Comparison of ENCODE assay signal across 8 cellular contexts in genomic region chr6:31794866-31795615, GRCh38. TPM values are rescaled to one million over a fixed set of nuclear protein-coding genes. Genes with fewer than 3 reads are reported as not detected.
A peak's percentile ranks its signal among the peaks of the same experiment; 100 is the strongest.
DNase-seq lines count a peak whose midpoint lies in the region; ATAC-seq and TF ChIP-seq lines count a peak whose summit lies in the region.

No MANE protein-coding gene starts in this region.

- peak overlapping the region; percentile 98 for H2AFZ ChIP-seq in trophoblast cell (ENCODE audit: insufficient read depth, low read length, poor library complexity)

- H3K27ac Mint-ChIP-seq in activated CD4-positive, alpha-beta memory T cell treated with anti-CD3 and anti-CD28 coated beads, Interleukin-2, amount 10 ng/mL, durations not matched to agents 7 days and 5 days: peak overlapping the region; percentile 97

- no peaks in the 10 kb centered on the region for H3K9me3 Mint-ChIP-seq in activated CD4-positive, alpha-beta memory T cell treated with anti-CD3 and anti-CD28 coated beads, Interleukin-2, amount 10 ng/mL, durations not matched to agents 7 days and 5 days

- 0% methylated on average over 11 to 12 of the region's 44 CpGs for WGBS in gastroesophageal sphincter (ENCODE audit: low coverage in 1 of 2), 2 donors
- WGBS in trophoblast cell (ENCODE audit: extremely low coverage, insufficient coverage, insufficient read length): no CpG with 5 or more reads among the region's 44 CpGs

- H4K12ac ChIP-seq in trophoblast cell (ENCODE audit: low read depth, low read length): peak overlapping the region; percentile 90

- H3K4me1 Mint-ChIP-seq in activated CD4-positive, alpha-beta memory T cell treated with anti-CD3 and anti-CD28 coated beads, Interleukin-2, amount 10 ng/mL, durations not matched to agents 7 days and 5 days: peaks cover 61% of the 10 kb centered on the region

- peaks cover 12% of the 10 kb centered on the region for H3K79me1 ChIP-seq in trophoblast cell (ENCODE audit: low read length)

- no peaks in the 10 kb centered on the region for H3K9me3 ChIP-seq in gastroesophageal sphincter
- H3K9me3 ChIP-seq in trophoblast cell (ENCODE audit: insufficient read depth, low read depth, low read length): no peaks in the 10 kb centered on the region

- peak overlapping the region; percentile 89 for H3K4me3 Mint-ChIP-seq in activated CD4-positive, alpha-beta memory T cell treated with anti-CD3 and anti-CD28 coated beads, Interleukin-2, amount 10 ng/mL, durations not matched to agents 7 days and 5 days

- no peak for TF ChIP-seq CTCF in gastroesophageal sphincter (IDR thresholded peaks at IDR 0.05)

- no peaks in the 10 kb centered on the region for H3K27me3 Mint-ChIP-seq in activated CD4-positive, alpha-beta memory T cell treated with anti-CD3 and anti-CD28 coated beads, Interleukin-2, amount 10 ng/mL, durations not matched to agents 7 days and 5 days

- H4K8ac ChIP-seq in trophoblast cell (ENCODE audit: low read depth, low read length): peak overlapping the region; percentile 98

- DNase-seq in NCI-H748 (lab: John Stamatoyannopoulos, UW; ENCODE audit: unreplicated experiment) (peak; percentile 54), NCI-H748 treated with DMSO at 0.1 percent for 48 hours (lab: John Stamatoyannopoulos, UW) (no peak), trophoblast cell (peak; percentile 61 to 66), SW480 (ENCODE audit: low spot score) (no peak)
- no peak for DNase-seq in activated CD4-positive, alpha-beta memory T cell treated with anti-CD3 and anti-CD28 coated beads, Interleukin-2, amount 10 ng/mL, durations not matched to agents 7 days and 5 days

- ATAC-seq in HG03045 (IDR thresholded peaks at IDR 0.05; ENCODE audit: unreplicated experiment): peak; percentile 16
- ATAC-seq in gastroesophageal sphincter: no peak
- no peak for ATAC-seq in HG02884 (IDR thresholded peaks at IDR 0.05; ENCODE audit: unreplicated experiment)

- peaks cover 0 to 22% (median 12%) of the 10 kb centered on the region in 3 donors for H3K4me1 ChIP-seq in gastroesophageal sphincter
- H3K4me1 ChIP-seq in trophoblast cell (ENCODE audit: control insufficient read depth in 1 of 2, insufficient read depth in 2 of 2, low read length in 2 of 2): peaks cover 5 to 9% of the 10 kb centered on the region in 2 experiments

- H3K27ac ChIP-seq in gastroesophageal sphincter: peak overlapping the region; percentile 65 to 97 (median 96)
- peak overlapping the region; percentile 96 for H3K27ac ChIP-seq in trophoblast cell (ENCODE audit: low read depth, low read length)

- POLR2A ChIA-PET in activated CD4-positive, alpha-beta memory T cell treated with anti-CD3 and anti-CD28 coated beads, Interleukin-2, amount 10 ng/mL, durations not matched to agents 7 days and 5 days (lab: Charles Lee): interaction anchor here (0.6 to 7.4 kb wide), 26 partner anchors 10 to 219 kb away, joined by 3 to 104 read pairs (median 6); partner anchors contain the start of genes BAG6, CLIC1, DDAH2 and DXO

- peak overlapping the region; percentile 89 for H3K9ac ChIP-seq in trophoblast cell (ENCODE audit: low read length)

- no peak for TF ChIP-seq EP300 in gastroesophageal sphincter (IDR thresholded peaks at IDR 0.05)

- peak overlapping the region; percentile 63 to 66 for H3K4me3 ChIP-seq in gastroesophageal sphincter
- peak overlapping the region; percentile 85 for H3K4me3 ChIP-seq in trophoblast cell (ENCODE audit: low read depth, low read length)

- H2BK12ac ChIP-seq in trophoblast cell (ENCODE audit: low read length): no peak overlapping the region

- H3K27me3 ChIP-seq in gastroesophageal sphincter (no peaks in the 10 kb centered on the region), trophoblast cell (ENCODE audit: insufficient read depth, low read length) (no peaks in the 10 kb centered on the region)

- TF ChIP-seq POLR2A in gastroesophageal sphincter (IDR thresholded peaks at IDR 0.05): peak in 1 of 2 donors; percentile 28

- peak overlapping the region; percentile 98 for H3K18ac ChIP-seq in trophoblast cell (ENCODE audit: low read length)

- CTCF ChIA-PET in activated CD4-positive, alpha-beta memory T cell treated with anti-CD3 and anti-CD28 coated beads, Interleukin-2, amount 10 ng/mL, durations not matched to agents 7 days and 5 days (lab: Charles Lee): interaction anchor here (0.9 to 4.1 kb wide), 10 partner anchors 8 to 128 kb away, joined by 3 to 25 read pairs (median 8); partner anchors contain the start of genes HSPA1A, HSPA1L, LSM2 and MSH5

- H3K4me2 ChIP-seq in trophoblast cell (ENCODE audit: low read length): peak overlapping the region; percentile 97

- H2BK120ac ChIP-seq in trophoblast cell (ENCODE audit: insufficient read depth, low read length, poor library complexity): peak overlapping the region; percentile 97

- peak overlapping the region; percentile 99 for H2BK5ac ChIP-seq in trophoblast cell (ENCODE audit: low read depth, low read length, poor library complexity)

- H4K91ac ChIP-seq in trophoblast cell (ENCODE audit: low read depth, low read length): peak overlapping the region; percentile 99

- peak overlapping the region; percentile 75 for H2AK5ac ChIP-seq in trophoblast cell (ENCODE audit: low read length)

- H3K14ac ChIP-seq in trophoblast cell (ENCODE audit: low read length): peak overlapping the region; percentile 99

- H3K36me3 ChIP-seq in gastroesophageal sphincter (peaks cover 0 to 39% of the 10 kb centered on the region in 2 donors), trophoblast cell (ENCODE audit: control insufficient read depth in 1 of 2, insufficient read depth in 2 of 2, low read length in 2 of 2) (peaks cover 16 to 19% of the 10 kb centered on the region in 2 experiments)

- H3K79me2 ChIP-seq in trophoblast cell (ENCODE audit: control insufficient read depth, insufficient read depth, low read length, poor library complexity): peaks cover 13% of the 10 kb centered on the region

- peak overlapping the region; percentile 93 for H3K4ac ChIP-seq in trophoblast cell (ENCODE audit: low read depth, low read length)

- H3K23ac ChIP-seq in trophoblast cell (ENCODE audit: low read length): no peak overlapping the region

- peaks cover 41% of the 10 kb centered on the region for H3K36me3 Mint-ChIP-seq in activated CD4-positive, alpha-beta memory T cell treated with anti-CD3 and anti-CD28 coated beads, Interleukin-2, amount 10 ng/mL, durations not matched to agents 7 days and 5 days (ENCODE audit: low read depth)

RNA-seq across cellular contexts. Expression of gene VARS1, which starts 0.5 kb away (rescaled TPM):
- total RNA-seq in activated CD4-positive, alpha-beta memory T cell treated with anti-CD3 and anti-CD28 coated beads, Interleukin-2, amount 10 ng/mL, durations not matched to agents 7 days and 5 days: 10 to 100 TPM; 84.1 to 88.4 TPM
- 10 to 100 TPM; 25.4 to 50.6 (median 29.9) TPM for total RNA-seq in gastroesophageal sphincter
- polyA plus RNA-seq in trophoblast cell (2013): 39.7 and 43.2 TPM in 2 replicates

RNA-seq across cellular contexts. Expression of gene LSM2, which starts 11.7 kb away (rescaled TPM):
- 100 to 1,000 TPM; 100 to 108 TPM for total RNA-seq in activated CD4-positive, alpha-beta memory T cell treated with anti-CD3 and anti-CD28 coated beads, Interleukin-2, amount 10 ng/mL, durations not matched to agents 7 days and 5 days
- total RNA-seq in gastroesophageal sphincter: 10 to 100 TPM; 18.0 to 31.7 (median 28.5) TPM
- polyA plus RNA-seq in trophoblast cell (2013): 109 and 111 TPM in 2 replicates

RNA-seq across cellular contexts. Expression of gene VWA7, which starts 17.9 kb away (rescaled TPM):
- 10 to 100 TPM; 11.0 to 12.2 TPM for total RNA-seq in activated CD4-positive, alpha-beta memory T cell treated with anti-CD3 and anti-CD28 coated beads, Interleukin-2, amount 10 ng/mL, durations not matched to agents 7 days and 5 days
- total RNA-seq in gastroesophageal sphincter: under 1 TPM; 0.12 to 0.54 (median 0.31) TPM
- 0.36 and 0.56 TPM in 2 replicates for polyA plus RNA-seq in trophoblast cell (2013)

RNA-seq across cellular contexts. Expression of gene HSPA1L, which starts 20.0 kb away (rescaled TPM):
- 1 to 10 TPM; 2.8 to 3.0 TPM for total RNA-seq in activated CD4-positive, alpha-beta memory T cell treated with anti-CD3 and anti-CD28 coated beads, Interleukin-2, amount 10 ng/mL, durations not matched to agents 7 days and 5 days
- 1 to 10 TPM; 1.9 to 3.9 (median 2.6) TPM for total RNA-seq in gastroesophageal sphincter
- polyA plus RNA-seq in trophoblast cell (2013): 0.87 and 0.94 TPM in 2 replicates

RNA-seq across cellular contexts. Expression of gene HSPA1A, which starts 20.3 kb away (rescaled TPM):
- total RNA-seq in activated CD4-positive, alpha-beta memory T cell treated with anti-CD3 and anti-CD28 coated beads, Interleukin-2, amount 10 ng/mL, durations not matched to agents 7 days and 5 days: 100 to 1,000 TPM; 147 to 151 TPM
- total RNA-seq in gastroesophageal sphincter: 100 to 1,000 TPM; 287 to 496 (median 351) TPM
- polyA plus RNA-seq in trophoblast cell (2013): 93.2 and 100 TPM in 2 replicates

Comparison
In these comparisons a context has a peak if more than half of its experiments do, and no peak if none do; other contexts are left out.
1. DNase-seq: peak in NCI-H748 (single experiment) and trophoblast cell (2 of 2); none in NCI-H748 treated with DMSO at 0.1 percent for 48 hours (single experiment), activated CD4-positive, alpha-beta memory T cell treated with anti-CD3 and anti-CD28 coated beads, Interleukin-2, amount 10 ng/mL, durations not matched to agents 7 days and 5 days (single experiment) and SW480 (single experiment).
2. RNA of gene VWA7, which starts 17.9 kb away (total RNA-seq): 11.0 to 12.2 TPM in activated CD4-positive, alpha-beta memory T cell treated with anti-CD3 and anti-CD28 coated beads, Interleukin-2, amount 10 ng/mL, durations not matched to agents 7 days and 5 days; 0.12 to 0.54 TPM in gastroesophageal sphincter; every median in the first group is over 4 times any median in the second.